10 cellular contexts compared by ENCODE assay signal in the genomic region with DNA sequence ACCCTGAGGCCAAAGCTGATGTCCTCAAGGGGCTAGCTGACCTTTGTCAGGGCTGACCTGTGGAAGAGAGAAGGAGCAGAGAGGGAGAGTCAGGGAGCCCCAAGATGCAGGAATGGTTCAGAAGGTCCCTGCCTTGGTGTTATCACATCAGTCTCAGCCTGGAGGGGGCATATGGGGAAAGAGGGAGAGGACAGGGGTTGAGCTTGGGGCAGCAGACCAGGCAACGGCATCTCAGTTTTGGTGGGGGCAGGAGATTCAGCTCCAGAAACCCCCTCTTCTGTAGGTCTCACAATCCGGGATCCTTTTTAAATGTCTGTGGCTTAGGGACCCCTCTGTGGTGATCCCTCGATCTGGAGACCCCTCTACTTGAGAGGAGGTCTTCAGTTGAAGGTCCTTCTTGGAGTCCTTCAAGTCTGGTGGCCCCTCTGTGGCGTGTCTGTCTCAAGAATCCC. TPM values are rescaled to one million over a fixed set of nuclear protein-coding genes. Genes with fewer than 3 reads are reported as not detected.
DNase-seq lines count a peak whose midpoint lies in the region; ATAC-seq, FAIRE-seq and TF ChIP-seq lines count a peak whose summit lies in the region.
"Had no signal": no experiment of that assay in that cellular context is flagged by ENCODE, and none has a peak within 500 bp of the region (broad histone marks: within the 10 kb centered on the region; RNA-seq: fewer than 3 reads in every experiment).

No MANE protein-coding gene starts in this region.

- peaks cover 34% of the 10 kb centered on the region for H3K79me2 ChIP-seq in HepG2 (ENCODE audit: insufficient read depth, low read length)

- H2AFZ ChIP-seq in HepG2 (ENCODE audit: low read length) = no peak overlapping the region

- CTCF ChIA-PET in HepG2 (lab: Yijun Ruan, JAX; ENCODE audit: low intra/inter-chr PET ratio, low total read pairs) = interaction anchor here (2.0 kb wide), 1 partner anchor 54 kb away, joined by 18 read pairs; no protein-coding TSS in a partner anchor

- TF ChIP-seq EP300 in HepG2 (IDR thresholded peaks at IDR 0.05; ENCODE audit: low read depth in 2 of 2, low read length in 2 of 2) (no peak), HepG2 (CRISPR knock-in tag; IDR thresholded peaks at IDR 0.05; ENCODE audit: borderline replicate concordance) (no peak), stomach (IDR thresholded peaks at IDR 0.05) (no peak)

- 0% methylated on average over 1 of the region's 4 CpGs for WGBS in HepG2 (ENCODE audit: low lambda C conversion rate)
- WGBS in stomach, 5 donors = 39 to 57% (median 48%) methylated on average over 4 of the region's 4 CpGs

- no peaks in the 10 kb centered on the region for H4K20me1 ChIP-seq in HepG2 (ENCODE audit: insufficient read depth, low read length)

- H3K27ac ChIP-seq in brain microvascular endothelial cell (peak overlapping the region; percentile 88), HepG2 (ENCODE audit: extremely low read length, insufficient read depth, low read length) (peak overlapping the region; percentile 75), stomach (peak overlapping the region; percentile 76 to 90 (median 88))

- H3K9me3 ChIP-seq in HepG2 (ENCODE audit: low read length) (no peaks in the 10 kb centered on the region), stomach (no peaks in the 10 kb centered on the region)

- H3K27me3 ChIP-seq in brain microvascular endothelial cell (replicated peaks) (no peaks in the 10 kb centered on the region), HepG2 (ENCODE audit: control insufficient read depth in 1 of 2, insufficient read depth in 2 of 2, low read length in 2 of 2) (no peaks in the 10 kb centered on the region), stomach (no peaks in the 10 kb centered on the region)

- no peak for TF ChIP-seq RAD21 in HepG2 (CRISPR knock-in tag; IDR thresholded peaks at IDR 0.05)

- TF ChIP-seq POLR2A in HepG2 (IDR thresholded peaks at IDR 0.05; ENCODE audit: insufficient read depth in 1 of 2, low read depth in 2 of 2, low read length in 2 of 2) (no peak), stomach (IDR thresholded peaks at IDR 0.05) (no peak)

- no peak for FAIRE-seq in HepG2 (lab: Jason Lieb, UNC)

- H3K4me1 ChIP-seq in HepG2 (ENCODE audit: insufficient read depth, low read length) (peaks cover 49% of the 10 kb centered on the region), stomach (peaks cover 21 to 62% (median 39%) of the 10 kb centered on the region in 4 donors)

- no peak for TF ChIP-seq CTCF in HFF-Myc (IDR thresholded peaks at IDR 0.05; ENCODE audit: low read depth, low read length, missing control alignments)
- TF ChIP-seq CTCF in brain microvascular endothelial cell (IDR thresholded peaks at IDR 0.05; ENCODE audit: low read depth, low read length, missing control alignments) = no peak
- TF ChIP-seq CTCF in HepG2 (CRISPR knock-in tag; IDR thresholded peaks at IDR 0.05) = no peak
- no peak for TF ChIP-seq CTCF in stomach (IDR thresholded peaks at IDR 0.05)

- peak overlapping the region; percentile 78 for H3K9ac ChIP-seq in HepG2 (ENCODE audit: insufficient read depth, low read depth, low read length)

- H3K4me2 ChIP-seq in HepG2 (ENCODE audit: low read depth, low read length) = peak overlapping the region; percentile 91

- no peak for DNase-seq in HFF-Myc (ENCODE audit: extremely low read depth, low read depth)
- no peak for DNase-seq in brain microvascular endothelial cell
- no peak for DNase-seq in HepG2 (ENCODE audit: low spot score)
- no peak for DNase-seq in stomach
- no peak for DNase-seq in occipital lobe (lab: John Stamatoyannopoulos, UW)
- no peak for DNase-seq in NCI-H1048 (lab: John Stamatoyannopoulos, UW)
- DNase-seq in stimulated activated CD4-positive, alpha-beta T cell treated with anti-CD3 and anti-CD28 coated beads, Interleukin-2, amount 100 ng/mL, for 24 hours = no peak

- POLR2A ChIA-PET in HepG2 (lab: Yijun Ruan, JAX) = interaction anchor here (0.9 to 15.2 kb wide), 17 partner anchors 8 to 143 kb away, joined by 3 to 390 read pairs (median 8); partner anchors contain the start of genes INTS3, S100A14, S100A16 and S100A6

- intact Hi-C loops in HepG2 (cut with micrococcal nuclease; ENCODE audit: unreplicated experiment) (loop anchor here (2.0 to 5.0 kb wide), 2 partner anchors 18 to 114 kb away; no protein-coding TSS in a partner anchor), stomach (cut with DNase I; ENCODE audit: low total_unique reads) (no loop called here)

- H3K4me3 ChIP-seq in HFF-Myc (replicated peaks; ENCODE audit: low read depth, low read length) (peak overlapping the region; percentile 74), brain microvascular endothelial cell (ENCODE audit: low read depth, low read length) (peak overlapping the region; percentile 77), HepG2 (replicated peaks in 1 of 3; ENCODE audit: insufficient read depth in 1 of 3, low read depth in 2 of 3, low read length in 3 of 3) (peak overlapping the region; percentile 63 to 84 (median 74)), stomach (peak overlapping the region; percentile 41 to 59 (median 51))

- H3K36me3 ChIP-seq in brain microvascular endothelial cell (replicated peaks) (peaks cover 22% of the 10 kb centered on the region), HepG2 (replicated peaks in 1 of 2; ENCODE audit: control insufficient read depth in 1 of 2, insufficient read depth in 2 of 2, low read length in 2 of 2) (peaks cover 2 to 3% of the 10 kb centered on the region in 2 experiments; a peak in 2 of 5 replicates), stomach (peaks cover 0 to 24% (median 11%) of the 10 kb centered on the region in 4 donors)

- in situ Hi-C loops in brain microvascular endothelial cell (cut with HindIII; ENCODE audit: low pct_ligation_motif_present, low sequenced_read_pairs) = no loop called here
- in situ Hi-C loops in HepG2 (cut with HindIII; ENCODE audit: extremely low pct_ligation_motif_present, low pct_unique_long_range_greater_than_20kb) = loop anchor here (5.0 kb wide), 2 partner anchors 54 to 119 kb away; no protein-coding TSS in a partner anchor

- ATAC-seq in HepG2 (no peak), HG02981 (IDR thresholded peaks at IDR 0.05; ENCODE audit: unreplicated experiment) (no peak)
- ATAC-seq: activated CD4-positive, CD25-positive, alpha-beta regulatory T cell treated with anti-CD3 and anti-CD28 coated beads, Interleukin-2, amount 50 U/mL, for 24 hours had no signal

- BruUV-seq in HepG2 (replicated peaks; lab: Mats Ljungman, UMichigan) = no TSS peak

RNA-seq across cellular contexts. Expression of gene S100A13, which starts 0.8 kb away (rescaled TPM):
- total RNA-seq in HepG2 (2016; rRNA removed; fragmentation: Illumina TruSeq; extraction: Trizol) (89.5 and 115 TPM in 2 replicates), stomach (10 to 100 TPM; 18.7 to 54.6 (median 23.5) TPM), occipital lobe (5.3 TPM)
- total RNA-seq in HepG2 (2016; cell fraction: cytosol; rRNA removed; fragmentation: Illumina TruSeq; extraction: Trizol; ENCODE audit: low read depth) = 78.4 and 101 TPM in 2 replicates
- 101 and 125 TPM in 2 replicates for total RNA-seq in HepG2 (2016; cell fraction: insoluble cytoplasmic fraction; rRNA removed; fragmentation: Illumina TruSeq; extraction: Trizol)
- 88.5 and 93.4 TPM in 2 replicates for total RNA-seq in HepG2 (2016; cell fraction: membrane; rRNA removed; fragmentation: Illumina TruSeq; extraction: Trizol)
- 30.0 and 35.1 TPM in 2 replicates for total RNA-seq in HepG2 (2016; cell fraction: nucleus; rRNA removed; fragmentation: Illumina TruSeq; extraction: Trizol)
- polyA plus RNA-seq in HepG2 (2011; rRNA removed) (172 TPM in 2 replicates), stomach (100 to 1,000 TPM; 140 to 271 (median 207) TPM)
- polyA plus RNA-seq in HepG2 (2011; cell fraction: cytosol; rRNA removed) = 139 and 163 TPM in 2 replicates
- polyA plus RNA-seq in HepG2 (2011; cell fraction: nucleus; rRNA removed) = 32.1 and 42.4 TPM in 2 replicates
- 56.6 and 75.4 TPM in 2 replicates for polyA plus RNA-seq in HepG2 (2012)
- 82.7 and 114 TPM in 2 replicates for polyA plus RNA-seq in HepG2 (2016; cell fraction: cytosol; fragmentation: Illumina TruSeq; extraction: Trizol; ENCODE audit: low read depth)
- polyA plus RNA-seq in HepG2 (2016; cell fraction: insoluble cytoplasmic fraction; fragmentation: Illumina TruSeq; extraction: Trizol; ENCODE audit: low read depth) = 106 and 116 TPM in 2 replicates
- polyA plus RNA-seq in HepG2 (2016; cell fraction: membrane; fragmentation: Illumina TruSeq; extraction: Trizol; ENCODE audit: low read depth) = 65.7 and 84.0 TPM in 2 replicates
- 50.7 and 51.1 TPM in 2 replicates for polyA plus RNA-seq in HepG2 (2016; cell fraction: nucleus; fragmentation: Illumina TruSeq; extraction: Trizol; ENCODE audit: insufficient read depth, low read depth)
- 42.6 and 182 TPM in 2 replicates for polyA minus RNA-seq in HepG2 (2011; rRNA and poly(A)+ RNA removed; ENCODE audit: low replicate concordance)
- 11.7 and 13.7 TPM in 2 replicates for polyA minus RNA-seq in HepG2 (2011; cell fraction: cytosol; rRNA and poly(A)+ RNA removed)
- polyA minus RNA-seq in HepG2 (2011; cell fraction: nucleus; rRNA and poly(A)+ RNA removed) = 6.7 and 6.8 TPM in 2 replicates

RNA-seq across cellular contexts. Expression of gene S100A1, which starts 1.7 kb away (rescaled TPM):
- total RNA-seq in HepG2 (2016; rRNA removed; fragmentation: Illumina TruSeq; extraction: Trizol) (120 and 151 TPM in 2 replicates), stomach (not detected), occipital lobe (0.47 TPM)
- 28.0 and 35.5 TPM in 2 replicates for total RNA-seq in HepG2 (2016; cell fraction: cytosol; rRNA removed; fragmentation: Illumina TruSeq; extraction: Trizol; ENCODE audit: low read depth)
- total RNA-seq in HepG2 (2016; cell fraction: insoluble cytoplasmic fraction; rRNA removed; fragmentation: Illumina TruSeq; extraction: Trizol) = 119 and 133 TPM in 2 replicates
- 48.1 and 56.1 TPM in 2 replicates for total RNA-seq in HepG2 (2016; cell fraction: membrane; rRNA removed; fragmentation: Illumina TruSeq; extraction: Trizol)
- 54.6 and 59.6 TPM in 2 replicates for total RNA-seq in HepG2 (2016; cell fraction: nucleus; rRNA removed; fragmentation: Illumina TruSeq; extraction: Trizol)
- polyA plus RNA-seq in HepG2 (2011; rRNA removed) (238 and 251 TPM in 2 replicates), stomach (10 to 100 TPM in 2 of 3 donors, 1 to 10 TPM in 1; 5.7 to 64.8 (median 45.5) TPM)
- 339 and 395 TPM in 2 replicates for polyA plus RNA-seq in HepG2 (2011; cell fraction: cytosol; rRNA removed)
- 68.2 and 87.5 TPM in 2 replicates for polyA plus RNA-seq in HepG2 (2011; cell fraction: nucleus; rRNA removed)
- polyA plus RNA-seq in HepG2 (2012) = 109 and 178 TPM in 2 replicates
- 100 and 132 TPM in 2 replicates for polyA plus RNA-seq in HepG2 (2016; cell fraction: cytosol; fragmentation: Illumina TruSeq; extraction: Trizol; ENCODE audit: low read depth)
- 381 and 401 TPM in 2 replicates for polyA plus RNA-seq in HepG2 (2016; cell fraction: insoluble cytoplasmic fraction; fragmentation: Illumina TruSeq; extraction: Trizol; ENCODE audit: low read depth)
- 143 and 156 TPM in 2 replicates for polyA plus RNA-seq in HepG2 (2016; cell fraction: membrane; fragmentation: Illumina TruSeq; extraction: Trizol; ENCODE audit: low read depth)
- polyA plus RNA-seq in HepG2 (2016; cell fraction: nucleus; fragmentation: Illumina TruSeq; extraction: Trizol; ENCODE audit: insufficient read depth, low read depth) = 222 and 236 TPM in 2 replicates
- polyA minus RNA-seq in HepG2 (2011; rRNA and poly(A)+ RNA removed; ENCODE audit: low replicate concordance) = 3.5 and 272 TPM in 2 replicates
- 102 and 128 TPM in 2 replicates for polyA minus RNA-seq in HepG2 (2011; cell fraction: cytosol; rRNA and poly(A)+ RNA removed)
- 35.0 and 41.2 TPM in 2 replicates for polyA minus RNA-seq in HepG2 (2011; cell fraction: nucleus; rRNA and poly(A)+ RNA removed)
- total RNA-seq: dermis blood vessel endothelial cell had no signal

RNA-seq across cellular contexts. Expression of gene CHTOP, which starts 7.4 kb away (rescaled TPM):
- total RNA-seq in HepG2 (2016; rRNA removed; fragmentation: Illumina TruSeq; extraction: Trizol) = 35.4 and 38.0 TPM in 2 replicates
- 14.3 and 17.0 TPM in 2 replicates for total RNA-seq in HepG2 (2016; cell fraction: cytosol; rRNA removed; fragmentation: Illumina TruSeq; extraction: Trizol; ENCODE audit: low read depth)
- total RNA-seq in HepG2 (2016; cell fraction: insoluble cytoplasmic fraction; rRNA removed; fragmentation: Illumina TruSeq; extraction: Trizol) = 34.0 and 41.6 TPM in 2 replicates
- total RNA-seq in HepG2 (2016; cell fraction: membrane; rRNA removed; fragmentation: Illumina TruSeq; extraction: Trizol) = 24.6 and 26.6 TPM in 2 replicates
- 60.5 and 67.4 TPM in 2 replicates for total RNA-seq in HepG2 (2016; cell fraction: nucleus; rRNA removed; fragmentation: Illumina TruSeq; extraction: Trizol)
- 47.1 and 51.9 TPM in 2 replicates for polyA plus RNA-seq in HepG2 (2011; rRNA removed)
- 33.6 and 37.2 TPM in 2 replicates for polyA plus RNA-seq in HepG2 (2011; cell fraction: cytosol; rRNA removed)
- polyA plus RNA-seq in HepG2 (2011; cell fraction: nucleus; rRNA removed) = 57.8 and 64.5 TPM in 2 replicates
- 40.9 and 49.6 TPM in 2 replicates for polyA plus RNA-seq in HepG2 (2012)
- 11.0 and 11.5 TPM in 2 replicates for polyA plus RNA-seq in HepG2 (2016; cell fraction: cytosol; fragmentation: Illumina TruSeq; extraction: Trizol; ENCODE audit: low read depth)
- 59.9 and 65.3 TPM in 2 replicates for polyA plus RNA-seq in HepG2 (2016; cell fraction: insoluble cytoplasmic fraction; fragmentation: Illumina TruSeq; extraction: Trizol; ENCODE audit: low read depth)
- 17.8 and 18.3 TPM in 2 replicates for polyA plus RNA-seq in HepG2 (2016; cell fraction: membrane; fragmentation: Illumina TruSeq; extraction: Trizol; ENCODE audit: low read depth)
- 108 TPM in 2 replicates for polyA plus RNA-seq in HepG2 (2016; cell fraction: nucleus; fragmentation: Illumina TruSeq; extraction: Trizol; ENCODE audit: insufficient read depth, low read depth)
- 34.2 and 56.3 TPM in 2 replicates for polyA minus RNA-seq in HepG2 (2011; rRNA and poly(A)+ RNA removed; ENCODE audit: low replicate concordance)
- 16.0 and 16.8 TPM in 2 replicates for polyA minus RNA-seq in HepG2 (2011; cell fraction: cytosol; rRNA and poly(A)+ RNA removed)
- 134 and 152 TPM in 2 replicates for polyA minus RNA-seq in HepG2 (2011; cell fraction: nucleus; rRNA and poly(A)+ RNA removed)
- 100 to 1,000 TPM in 1 of 5 donors, 10 to 100 TPM in 4; 21.7 to 111 (median 74.3) TPM for total RNA-seq in stomach
- 10 to 100 TPM; 41.3 to 53.2 (median 46.0) TPM for polyA plus RNA-seq in stomach
- 77.0 TPM for total RNA-seq in occipital lobe

RNA-seq across cellular contexts. Expression of gene S100A14, which starts 10.4 kb away (rescaled TPM):
- 1.4 and 2.0 TPM in 2 replicates for total RNA-seq in HepG2 (2016; rRNA removed; fragmentation: Illumina TruSeq; extraction: Trizol)
- total RNA-seq in HepG2 (2016; cell fraction: cytosol; rRNA removed; fragmentation: Illumina TruSeq; extraction: Trizol; ENCODE audit: low read depth) = 1.2 and 1.6 TPM in 2 replicates
- 1.8 and 2.4 TPM in 2 replicates for total RNA-seq in HepG2 (2016; cell fraction: insoluble cytoplasmic fraction; rRNA removed; fragmentation: Illumina TruSeq; extraction: Trizol)
- 2.2 and 2.4 TPM in 2 replicates for total RNA-seq in HepG2 (2016; cell fraction: membrane; rRNA removed; fragmentation: Illumina TruSeq; extraction: Trizol)
- total RNA-seq in HepG2 (2016; cell fraction: nucleus; rRNA removed; fragmentation: Illumina TruSeq; extraction: Trizol) = 0.75 and 1.1 TPM in 2 replicates
- polyA plus RNA-seq in HepG2 (2011; rRNA removed) = 7.7 and 10.8 TPM in 2 replicates
- polyA plus RNA-seq in HepG2 (2011; cell fraction: cytosol; rRNA removed) = 11.2 and 16.8 TPM in 2 replicates
- 1.5 and 3.7 TPM in 2 replicates for polyA plus RNA-seq in HepG2 (2011; cell fraction: nucleus; rRNA removed)
- polyA plus RNA-seq in HepG2 (2012) = 4.8 and 6.4 TPM in 2 replicates
- 1.8 and 2.7 TPM in 2 replicates for polyA plus RNA-seq in HepG2 (2016; cell fraction: cytosol; fragmentation: Illumina TruSeq; extraction: Trizol; ENCODE audit: low read depth)
- polyA plus RNA-seq in HepG2 (2016; cell fraction: insoluble cytoplasmic fraction; fragmentation: Illumina TruSeq; extraction: Trizol; ENCODE audit: low read depth) = 2.4 and 2.9 TPM in 2 replicates
- 3.3 TPM in 2 replicates for polyA plus RNA-seq in HepG2 (2016; cell fraction: membrane; fragmentation: Illumina TruSeq; extraction: Trizol; ENCODE audit: low read depth)
- 1.6 and 2.4 TPM in 2 replicates for polyA plus RNA-seq in HepG2 (2016; cell fraction: nucleus; fragmentation: Illumina TruSeq; extraction: Trizol; ENCODE audit: insufficient read depth, low read depth)
- polyA minus RNA-seq in HepG2 (2011; rRNA and poly(A)+ RNA removed; ENCODE audit: low replicate concordance) = 2.0 and 23.9 TPM in 2 replicates
- 1.5 and 2.7 TPM in 2 replicates for polyA minus RNA-seq in HepG2 (2011; cell fraction: cytosol; rRNA and poly(A)+ RNA removed)
- polyA minus RNA-seq in HepG2 (2011; cell fraction: nucleus; rRNA and poly(A)+ RNA removed) = not detected in 2 replicates
- total RNA-seq in stomach = 100 to 1,000 TPM in 1 of 5 donors, 10 to 100 TPM in 3, 1 to 10 TPM in 1; 8.8 to 488 (median 29.0) TPM
- 100 to 1,000 TPM in 2 of 3 donors, 10 to 100 TPM in 1; 70.2 to 751 (median 244) TPM for polyA plus RNA-seq in stomach
- total RNA-seq in occipital lobe = 0.47 TPM

RNA-seq across cellular contexts. Expression of gene S100A16, which starts 13.6 kb away (rescaled TPM):
- total RNA-seq in HepG2 (2016; rRNA removed; fragmentation: Illumina TruSeq; extraction: Trizol) (46.0 and 51.2 TPM in 2 replicates), stomach (100 to 1,000 TPM in 1 of 5 donors, 10 to 100 TPM in 2, 1 to 10 TPM in 2; 8.9 to 192 (median 47.9) TPM), occipital lobe (13.3 TPM)
- 35.2 and 50.8 TPM in 2 replicates for total RNA-seq in HepG2 (2016; cell fraction: cytosol; rRNA removed; fragmentation: Illumina TruSeq; extraction: Trizol; ENCODE audit: low read depth)
- total RNA-seq in HepG2 (2016; cell fraction: insoluble cytoplasmic fraction; rRNA removed; fragmentation: Illumina TruSeq; extraction: Trizol) = 46.0 and 49.1 TPM in 2 replicates
- total RNA-seq in HepG2 (2016; cell fraction: membrane; rRNA removed; fragmentation: Illumina TruSeq; extraction: Trizol) = 64.5 and 88.0 TPM in 2 replicates
- total RNA-seq in HepG2 (2016; cell fraction: nucleus; rRNA removed; fragmentation: Illumina TruSeq; extraction: Trizol) = 17.2 and 18.5 TPM in 2 replicates
- polyA plus RNA-seq in HepG2 (2011; rRNA removed) (195 and 203 TPM in 2 replicates), stomach (100 to 1,000 TPM; 145 to 361 (median 188) TPM)
- 207 and 257 TPM in 2 replicates for polyA plus RNA-seq in HepG2 (2011; cell fraction: cytosol; rRNA removed)
- polyA plus RNA-seq in HepG2 (2011; cell fraction: nucleus; rRNA removed) = 63.0 and 64.5 TPM in 2 replicates
- 50.0 and 61.9 TPM in 2 replicates for polyA plus RNA-seq in HepG2 (2012)
- 56.0 and 73.0 TPM in 2 replicates for polyA plus RNA-seq in HepG2 (2016; cell fraction: cytosol; fragmentation: Illumina TruSeq; extraction: Trizol; ENCODE audit: low read depth)
- polyA plus RNA-seq in HepG2 (2016; cell fraction: insoluble cytoplasmic fraction; fragmentation: Illumina TruSeq; extraction: Trizol; ENCODE audit: low read depth) = 58.3 and 61.2 TPM in 2 replicates
- polyA plus RNA-seq in HepG2 (2016; cell fraction: membrane; fragmentation: Illumina TruSeq; extraction: Trizol; ENCODE audit: low read depth) = 82.4 and 91.4 TPM in 2 replicates
- 34.9 and 35.7 TPM in 2 replicates for polyA plus RNA-seq in HepG2 (2016; cell fraction: nucleus; fragmentation: Illumina TruSeq; extraction: Trizol; ENCODE audit: insufficient read depth, low read depth)
- polyA minus RNA-seq in HepG2 (2011; rRNA and poly(A)+ RNA removed; ENCODE audit: low replicate concordance) = 116 and 347 TPM in 2 replicates
- 41.2 and 43.1 TPM in 2 replicates for polyA minus RNA-seq in HepG2 (2011; cell fraction: cytosol; rRNA and poly(A)+ RNA removed)
- 31.9 and 35.2 TPM in 2 replicates for polyA minus RNA-seq in HepG2 (2011; cell fraction: nucleus; rRNA and poly(A)+ RNA removed)

Comparison
In these comparisons a context has a peak if more than half of its experiments do, and no peak if none do; other contexts are left out.
1. RNA of gene S100A1, which starts 1.7 kb away (total RNA-seq): 28.0 to 151 TPM in HepG2; 0.47 TPM in occipital lobe (single experiment) and not detected in stomach; every median in the first group is over 10 times any median in the second.
2. Peak in every context shown above with its lines, with median percentiles within 50 percentile points of each other: H3K4me3 ChIP-seq and H3K27ac ChIP-seq.